In genomic region chr1:220219865-220220698, GRCh38 we compare ENCODE assay signal across 1 cellular context.
TF ChIP-seq lines count a peak whose summit lies in the region.

No MANE protein-coding gene starts in this region.

TF ChIP-seq in GM12878, 131 proteins besides CTCF, POLR2A, EP300 and RAD21 (continued from another document):
- TF ChIP-seq TAF1 (IDR thresholded peaks at IDR 0.05; ENCODE audit: borderline replicate concordance, low read depth, low read length) (0 out of 2 replicates have a peak, but pooled peaks have one; percentile 30), YBX1 (IDR thresholded peaks at IDR 0.05) (no peak), MEF2A (IDR thresholded peaks at IDR 0.05; ENCODE audit: insufficient read depth, low read depth, low read length) (peak; percentile 93), ATF7 (IDR thresholded peaks at IDR 0.05; ENCODE audit: low read depth) (peak; percentile 61), SUPT20H (IDR thresholded peaks at IDR 0.05; ENCODE audit: borderline replicate concordance, control insufficient read depth, low read depth, low read length) (no peak), TARDBP (IDR thresholded peaks at IDR 0.05; ENCODE audit: borderline replicate concordance) (no peak), BHLHE40 (IDR thresholded peaks at IDR 0.05; ENCODE audit: borderline replicate concordance in 1 of 2, low read depth in 2 of 2, low read length in 1 of 2) (0 out of 4 replicates have a peak, but pooled peaks of 1 of the 2 experiments have one; percentile 36), CHD4 (IDR thresholded peaks at IDR 0.05) (no peak), HSF1 (IDR thresholded peaks at IDR 0.05; ENCODE audit: low read depth, low read length) (no peak)
